Comparison of ENCODE assay signal across 11 cellular contexts in genomic region chr1:14913475-14914155, GRCh38.
DNase-seq lines count a peak whose midpoint lies in the region; ATAC-seq, FAIRE-seq and TF ChIP-seq lines count a peak whose summit lies in the region.
"Had no signal": no experiment of that assay in that cellular context is flagged by ENCODE, and none has a peak within 500 bp of the region (broad histone marks: within the 10 kb centered on the region; RNA-seq: fewer than 3 reads in every experiment).

No MANE protein-coding gene starts in this region.

- WGBS in K562 (ENCODE audit: insufficient coverage, low coverage, missing lambda C conversion rate): 30% methylated on average over 14 of the region's 14 CpGs
- WGBS in testis, 2 donors: 76% methylated on average over 3 to 14 of the region's 14 CpGs

- peak overlapping the region in 1 of 2 experiments; percentile 29; a peak in 1 of 4 replicates for H3K9ac ChIP-seq in K562 (ENCODE audit: insufficient read depth in 1 of 2, low read depth in 2 of 2, low read length in 2 of 2)

- ATAC-seq in K562: no peak
- no peak for ATAC-seq in HG03469 (IDR thresholded peaks at IDR 0.05; ENCODE audit: unreplicated experiment)
- no peak for ATAC-seq in GM19452 (IDR thresholded peaks at IDR 0.05; ENCODE audit: unreplicated experiment)
- ATAC-seq in HG02571 (IDR thresholded peaks at IDR 0.05; ENCODE audit: unreplicated experiment): no peak

- DNase-seq in GM13977 (ENCODE audit: low spot score) (peak; percentile 65), NCI-H2107 treated with DMSO at 0.1 percent for 48 hours (lab: John Stamatoyannopoulos, UW; ENCODE audit: unreplicated experiment) (peak; percentile 80), K562 (ENCODE audit: extremely low read depth in 1 of 4, low spot score in 3 of 4) (no peak), testis (no peak)
- DNase-seq in activated naive CD4-positive, alpha-beta T cell (lab: John Stamatoyannopoulos, UW): no peak
- DNase-seq: MM.1S had no signal

- H3K27me3 ChIP-seq in K562 (ENCODE audit: control insufficient read depth in 2 of 2, insufficient read depth in 2 of 2, low read length in 2 of 2) (peaks cover 0 to 6% of the 10 kb centered on the region in 2 experiments; a peak in 2 of 5 replicates), testis (no peaks in the 10 kb centered on the region)

- no peak overlapping the region for H3K4me2 ChIP-seq in K562 (ENCODE audit: insufficient read depth, low read length)
- H3K4me2 ChIP-seq: smooth muscle cell had no signal

- H3K27ac ChIP-seq in K562 (ENCODE audit: extremely low read depth, low read depth, low read length) (no peak overlapping the region), testis (peak overlapping the region; percentile 31 to 50)

- CTCF ChIA-PET in K562 (lab: Yijun Ruan, JAX; ENCODE audit: low intra/inter-chr PET ratio): no interaction called here

- TF ChIP-seq RAD21 in K562 (CRISPR knock-in tag; conservative IDR thresholded peaks at IDR 0.05 in 1 of 2, IDR thresholded peaks at IDR 0.05 in 1 of 2): no peak

- TF ChIP-seq CTCF in GM13977 (IDR thresholded peaks at IDR 0.05; ENCODE audit: extremely low read depth, insufficient read depth, missing control alignments) (no peak), K562 (IDR thresholded peaks at IDR 0.05 in 2 of 3, conservative IDR thresholded peaks at IDR 0.05 in 1 of 3; ENCODE audit: insufficient read depth in 2 of 3, low read depth in 1 of 3, low read length in 3 of 3) (no peak), testis (IDR thresholded peaks at IDR 0.05) (no peak)

- TF ChIP-seq EP300 in K562 (IDR thresholded peaks at IDR 0.05; ENCODE audit: low read length): no peak

- FAIRE-seq in K562 (lab: Jason Lieb, UNC): no peak

- in situ Hi-C loops in GM13977 (cut with MboI; ENCODE audit: low pct_unique_long_range_greater_than_20kb, low sequenced_read_pairs, unreplicated experiment): no loop called here
- in situ Hi-C loops in K562 (cut with MboI): no loop called here

- no peaks in the 10 kb centered on the region for H3K9me1 ChIP-seq in K562 (ENCODE audit: control insufficient read depth, insufficient read depth, low read length)

- TF ChIP-seq POLR2A in K562 (conservative IDR thresholded peaks at IDR 0.05) (no peak), testis (IDR thresholded peaks at IDR 0.05) (no peak)

- H2AFZ ChIP-seq in K562 (ENCODE audit: low read depth, low read length): 0 out of 2 replicates have a peak overlapping the region, but pooled peaks have one; percentile 4

- H3K4me3 ChIP-seq in K562: no peak overlapping the region
- no peak overlapping the region for H3K4me3 ChIP-seq in testis
- H3K4me3 ChIP-seq: smooth muscle cell had no signal

- POLR2A ChIA-PET in K562 (lab: Yijun Ruan, JAX): interaction anchor here (1.3 kb wide), 1 partner anchor 16 kb away, joined by 4 read pairs; no protein-coding TSS in a partner anchor

- intact Hi-C loops in K562 (cut with micrococcal nuclease) (no loop called here), testis (cut with DNase I; ENCODE audit: low total_unique reads) (no loop called here)

- H3K9me3 ChIP-seq in K562 (replicated peaks; ENCODE audit: control insufficient read depth, insufficient read depth, low read depth, low read length) (no peaks in the 10 kb centered on the region), testis (no peaks in the 10 kb centered on the region)
- H3K9me3 ChIP-seq: Caco-2 had no signal

- BruUV-seq in K562 (replicated peaks; lab: Mats Ljungman, UMichigan): no TSS peak

- H3K4me1 ChIP-seq in K562 (replicated peaks in 1 of 2; ENCODE audit: control insufficient read depth in 2 of 2, insufficient read depth in 2 of 2, low read length in 2 of 2): peaks cover 0 to 4% of the 10 kb centered on the region in 2 experiments; a peak in 1 of 5 replicates
- peaks cover 20% of the 10 kb centered on the region for H3K4me1 ChIP-seq in testis

- no peaks in the 10 kb centered on the region for H3K79me2 ChIP-seq in K562 (ENCODE audit: control insufficient read depth, insufficient read depth, low read length)

- H4K20me1 ChIP-seq in K562 (replicated peaks; ENCODE audit: control insufficient read depth, insufficient read depth, low read length): peaks cover 3% of the 10 kb centered on the region; the same call in 1 of the 2 replicates

- H3K36me3 ChIP-seq in K562 (ENCODE audit: control insufficient read depth, insufficient read depth, low read length) (no peaks in the 10 kb centered on the region), testis (ENCODE audit: low read depth, missing control alignments) (no peaks in the 10 kb centered on the region)

TF ChIP-seq in K562, 482 proteins besides CTCF, POLR2A, EP300 and RAD21:
- TF ChIP-seq CEBPG (CRISPR knock-in tag; IDR thresholded peaks at IDR 0.05) (no peak), CEBPG (tag; conservative IDR thresholded peaks at IDR 0.05 in 1 of 2, IDR thresholded peaks at IDR 0.05 in 1 of 2) (peak in 1 of 2 experiments; percentile 37; a peak in 1 of 4 replicates), NRF1 (conservative IDR thresholded peaks at IDR 0.05 in 1 of 2, IDR thresholded peaks at IDR 0.05 in 1 of 2) (no peak), CEBPB (tag; IDR thresholded peaks at IDR 0.05) (peak; percentile 72), KDM5B (IDR thresholded peaks at IDR 0.05; ENCODE audit: insufficient replicate concordance, low read depth, low read length) (no peak), CLOCK (CRISPR knock-in tag; IDR thresholded peaks at IDR 0.05; ENCODE audit: borderline replicate concordance) (no peak), ID3 (CRISPR knock-in tag; IDR thresholded peaks at IDR 0.05) (no peak), ID3 (tag; IDR thresholded peaks at IDR 0.05) (no peak)

Comparison
In these comparisons a context has a peak if more than half of its experiments do, and no peak if none do; other contexts are left out.
1. DNase-seq: peak in GM13977 (single experiment) and NCI-H2107 treated with DMSO at 0.1 percent for 48 hours (single experiment); none in K562 (0 of 4), testis (single experiment) and activated naive CD4-positive, alpha-beta T cell (0 of 4).